1 cellular context compared by ENCODE assay signal in genomic region chr12:62256408-62257079, GRCh38.
TF ChIP-seq lines count a peak whose summit lies in the region.

No MANE protein-coding gene starts in this region.

TF ChIP-seq in K562, 482 proteins besides CTCF, POLR2A, EP300 and RAD21 (continued from another document and continues in another):
- TF ChIP-seq STAT6 (CRISPR knock-in tag; IDR thresholded peaks at IDR 0.05), result no peak
- no peak for TF ChIP-seq KAT2B (IDR thresholded peaks at IDR 0.05; ENCODE audit: low read depth, low read length)
- TF ChIP-seq MTF1 (CRISPR knock-in tag; IDR thresholded peaks at IDR 0.05; ENCODE audit: borderline replicate concordance), result no peak
- TF ChIP-seq RBFOX2 (IDR thresholded peaks at IDR 0.05; ENCODE audit: low read depth, low read length), result no peak
- no peak for TF ChIP-seq WHSC1 (IDR thresholded peaks at IDR 0.05; ENCODE audit: low read length)
- no peak for TF ChIP-seq PRDM10 (IDR thresholded peaks at IDR 0.05; ENCODE audit: partially characterized antibody)
- no peak for TF ChIP-seq SIRT6 (IDR thresholded peaks at IDR 0.05; ENCODE audit: low read depth, low read length)
- no peak for TF ChIP-seq LCOR (CRISPR knock-in tag; IDR thresholded peaks at IDR 0.05)
- TF ChIP-seq E2F6 (IDR thresholded peaks at IDR 0.05; ENCODE audit: borderline replicate concordance in 1 of 2, extremely low read depth in 1 of 2, insufficient read depth in 1 of 2, insufficient read length in 1 of 2, low read depth in 1 of 2, low read length in 1 of 2, poor library complexity in 1 of 2, severe bottlenecking in 1 of 2), result no peak
- no peak for TF ChIP-seq CREB3 (tag; conservative IDR thresholded peaks at IDR 0.05; ENCODE audit: low read depth)
- no peak for TF ChIP-seq HMGN3 (IDR thresholded peaks at IDR 0.05; ENCODE audit: borderline replicate concordance, extremely low read depth, insufficient read length, low read depth, low read length)
- TF ChIP-seq CHD7 (IDR thresholded peaks at IDR 0.05; ENCODE audit: low read depth, low read length), result no peak
- no peak for TF ChIP-seq ZNF449 (CRISPR knock-in tag; IDR thresholded peaks at IDR 0.05)
- TF ChIP-seq POU5F1 (IDR thresholded peaks at IDR 0.05; ENCODE audit: borderline replicate concordance, low read depth, low read length, partially characterized antibody), result peak; percentile 17
- no peak for TF ChIP-seq ARID2 (IDR thresholded peaks at IDR 0.05)
- no peak for TF ChIP-seq CEBPB (tag; IDR thresholded peaks at IDR 0.05)
- TF ChIP-seq DDX20 (tag; IDR thresholded peaks at IDR 0.05; ENCODE audit: low read depth), result no peak
- TF ChIP-seq ATF4 (CRISPR knock-in tag; IDR thresholded peaks at IDR 0.05), result no peak
- TF ChIP-seq CBFA2T2 (conservative IDR thresholded peaks at IDR 0.05), result no peak
- no peak for TF ChIP-seq ZNF740 (CRISPR knock-in tag; IDR thresholded peaks at IDR 0.05)
- no peak for TF ChIP-seq ZNF740 (tag; IDR thresholded peaks at IDR 0.05)
- no peak for TF ChIP-seq ZNF431 (CRISPR knock-in tag; IDR thresholded peaks at IDR 0.05)
- peak; percentile 31 for TF ChIP-seq NFIC (IDR thresholded peaks at IDR 0.05)
- no peak for TF ChIP-seq CBX5 (IDR thresholded peaks at IDR 0.05; ENCODE audit: borderline replicate concordance, low read depth)
- TF ChIP-seq MLLT1 (IDR thresholded peaks at IDR 0.05), result peak; percentile 50 to 61; a peak in 1 of 4 replicates
- TF ChIP-seq NCOR1 (IDR thresholded peaks at IDR 0.05), result 0 out of 2 replicates have a peak, but pooled peaks have one; percentile 33
- TF ChIP-seq NBN (IDR thresholded peaks at IDR 0.05; ENCODE audit: low read depth), result no peak
- TF ChIP-seq ZNF507 (tag; conservative IDR thresholded peaks at IDR 0.05), result no peak
- no peak for TF ChIP-seq YBX1 (IDR thresholded peaks at IDR 0.05)
- no peak for TF ChIP-seq ZNF124 (CRISPR knock-in tag; IDR thresholded peaks at IDR 0.05)
- peak; percentile 63; the same call in 1 of the 2 replicates for TF ChIP-seq SMARCE1 (IDR thresholded peaks at IDR 0.05)
